12 cellular contexts compared by ENCODE assay signal in the genomic region with DNA sequence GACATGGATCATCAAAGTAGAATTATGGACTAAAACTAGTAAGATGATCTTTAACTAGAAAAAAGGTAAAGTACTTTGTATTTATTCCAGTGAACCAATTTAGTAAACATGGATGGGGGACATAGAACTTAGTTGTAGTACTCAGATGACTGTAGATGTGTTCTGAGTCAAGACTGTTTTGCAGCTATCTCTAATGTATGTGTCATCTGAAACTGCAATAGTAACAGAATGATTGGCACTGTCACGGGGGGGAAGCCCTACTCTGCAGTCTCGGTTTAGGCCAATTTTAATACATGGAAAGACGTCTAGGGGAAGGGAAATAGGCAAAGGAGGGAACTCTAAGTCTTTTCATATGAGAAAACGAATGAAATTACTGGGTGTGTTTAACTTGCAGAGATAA.
A peak's percentile ranks its signal among the peaks of the same experiment; 100 is the strongest.
DNase-seq lines count a peak whose midpoint lies in the region; ATAC-seq lines count a peak whose summit lies in the region.
"Had no signal": no experiment of that assay in that cellular context is flagged by ENCODE, and none has a peak within 500 bp of the region (broad histone marks: within the 10 kb centered on the region; RNA-seq: fewer than 3 reads in every experiment).

No MANE protein-coding gene starts in this region.

- DNase-seq in sciatic nerve (ENCODE audit: low spot score) (no peak), NCI-H1417 (lab: John Stamatoyannopoulos, UW) (no peak)
- no peak for DNase-seq in effector CD4-positive, alpha-beta T cell
- DNase-seq in activated CD4-positive, alpha-beta T cell treated with anti-CD3 and anti-CD28 coated beads, Interleukin-2, amount 10 ng/mL, durations not matched to agents 7 days and 5 days, result no peak
- DNase-seq: activated CD8-positive, alpha-beta memory T cell treated with anti-CD3 and anti-CD28 coated beads, Interleukin-2, amount 50 U/mL, for 48 hours; CD8-positive, alpha-beta T cell; left ventricle myocardium superior; NCI-H524 treated with DMSO at 0.1 percent for 48 hours had no signal

- POLR2A ChIA-PET in activated CD4-positive, alpha-beta T cell treated with anti-CD3 and anti-CD28 coated beads, Interleukin-2, amount 10 ng/mL, durations not matched to agents 7 days and 5 days (lab: Charles Lee), result no interaction called here

- H3K36me3 Mint-ChIP-seq in activated CD4-positive, alpha-beta T cell treated with anti-CD3 and anti-CD28 coated beads, Interleukin-2, amount 10 ng/mL, durations not matched to agents 7 days and 5 days (ENCODE audit: low read depth), result no peaks in the 10 kb centered on the region
- H3K36me3 Mint-ChIP-seq: CD8-positive, alpha-beta T cell had no signal

- no peaks in the 10 kb centered on the region for H3K9me3 Mint-ChIP-seq in activated CD4-positive, alpha-beta T cell treated with anti-CD3 and anti-CD28 coated beads, Interleukin-2, amount 10 ng/mL, durations not matched to agents 7 days and 5 days
- H3K9me3 Mint-ChIP-seq: CD8-positive, alpha-beta T cell had no signal

- CTCF ChIA-PET in activated CD4-positive, alpha-beta T cell treated with anti-CD3 and anti-CD28 coated beads, Interleukin-2, amount 10 ng/mL, durations not matched to agents 7 days and 5 days (lab: Charles Lee), result no interaction called here

- no peak overlapping the region for H3K4me3 Mint-ChIP-seq in activated CD4-positive, alpha-beta T cell treated with anti-CD3 and anti-CD28 coated beads, Interleukin-2, amount 10 ng/mL, durations not matched to agents 7 days and 5 days
- H3K4me3 Mint-ChIP-seq: CD8-positive, alpha-beta T cell had no signal

- H3K27me3 Mint-ChIP-seq in activated CD4-positive, alpha-beta T cell treated with anti-CD3 and anti-CD28 coated beads, Interleukin-2, amount 10 ng/mL, durations not matched to agents 7 days and 5 days, result peaks cover 2% of the 10 kb centered on the region

- no peaks in the 10 kb centered on the region for H3K4me1 Mint-ChIP-seq in activated CD4-positive, alpha-beta T cell treated with anti-CD3 and anti-CD28 coated beads, Interleukin-2, amount 10 ng/mL, durations not matched to agents 7 days and 5 days

- peak; percentile 100 for ATAC-seq in GM18502 (IDR thresholded peaks at IDR 0.05; ENCODE audit: poor library complexity, unreplicated experiment)
- peak; percentile 96 for ATAC-seq in GM19397 (IDR thresholded peaks at IDR 0.05; ENCODE audit: unreplicated experiment)
- peak; percentile 100 for ATAC-seq in HG02870 (IDR thresholded peaks at IDR 0.05; ENCODE audit: unreplicated experiment)
- ATAC-seq in HG03571 (IDR thresholded peaks at IDR 0.05; ENCODE audit: unreplicated experiment), result peak; percentile 87
- no peak for ATAC-seq in sciatic nerve
- ATAC-seq: CD8-positive, alpha-beta T cell had no signal

- intact Hi-C loops in sciatic nerve (cut with DNase I), result no loop called here

- no peak overlapping the region for H3K27ac Mint-ChIP-seq in activated CD4-positive, alpha-beta T cell treated with anti-CD3 and anti-CD28 coated beads, Interleukin-2, amount 10 ng/mL, durations not matched to agents 7 days and 5 days
- H3K27ac Mint-ChIP-seq: CD8-positive, alpha-beta T cell had no signal
